Comparison of ENCODE assay signal across 13 cellular contexts in the genomic region with DNA sequence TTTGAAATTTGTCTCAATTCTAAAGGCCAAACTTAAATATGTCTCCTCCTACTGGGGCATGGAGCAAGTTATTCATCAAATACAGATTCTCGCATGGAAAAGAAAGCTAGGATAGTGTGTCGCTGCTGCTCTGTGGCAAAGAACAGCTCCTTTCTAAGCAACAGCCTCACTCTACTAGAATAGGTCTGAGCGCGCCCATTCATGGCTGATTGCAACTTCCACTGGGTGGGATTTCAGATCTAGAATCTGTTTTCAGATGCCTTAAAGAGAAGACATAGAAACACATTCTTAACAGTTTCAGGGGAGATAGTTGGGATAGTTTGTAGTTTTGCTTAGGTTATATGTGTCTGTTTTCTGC. TPM values are rescaled to one million over a fixed set of nuclear protein-coding genes. Genes with fewer than 3 reads are reported as not detected.
DNase-seq lines count a peak whose midpoint lies in the region; ATAC-seq and TF ChIP-seq lines count a peak whose summit lies in the region.
"Had no signal": no experiment of that assay in that cellular context is flagged by ENCODE, and none has a peak within 500 bp of the region (broad histone marks: within the 10 kb centered on the region; RNA-seq: fewer than 3 reads in every experiment).

No MANE protein-coding gene starts in this region.

- CTCF ChIA-PET in activated CD8-positive, alpha-beta T cell treated with anti-CD3 and anti-CD28 coated beads for 36 hours (lab: Charles Lee): interaction anchor here (0.5 to 3.5 kb wide), 25 partner anchors 8 to 645 kb away, joined by 3 to 66 read pairs (median 5); no protein-coding TSS in a partner anchor

- H3K9me3 ChIP-seq in skeletal muscle tissue (ENCODE audit: control insufficient read depth in 3 of 3, low read length in 3 of 3): no peaks in the 10 kb centered on the region

- peaks cover 65% of the 10 kb centered on the region for H3K4me1 Mint-ChIP-seq in T-helper 1 cell treated with Interleukin-12 subunit alpha and Interleukin-12 subunit beta and Interleukin-4 antibody, amounts not matched to agents 30 μg/mL and 1 μg/mL, for 36 hours (ENCODE audit: low read depth)
- H3K4me1 Mint-ChIP-seq in activated CD8-positive, alpha-beta T cell treated with anti-CD3 and anti-CD28 coated beads for 36 hours (ENCODE audit: low read depth): peaks cover 59% of the 10 kb centered on the region

- no peak for ATAC-seq in activated CD8-positive, alpha-beta T cell treated with anti-CD3 and anti-CD28 coated beads for 36 hours
- ATAC-seq in HG03045 (IDR thresholded peaks at IDR 0.05; ENCODE audit: unreplicated experiment): no peak

- H3K36me3 Mint-ChIP-seq in T-helper 1 cell treated with Interleukin-12 subunit alpha and Interleukin-12 subunit beta and Interleukin-4 antibody, amounts not matched to agents 30 μg/mL and 1 μg/mL, for 36 hours (ENCODE audit: low read depth): peaks cover 27% of the 10 kb centered on the region
- peaks cover 58% of the 10 kb centered on the region for H3K36me3 Mint-ChIP-seq in activated CD8-positive, alpha-beta T cell treated with anti-CD3 and anti-CD28 coated beads for 36 hours (ENCODE audit: low read depth)

- H3K4me3 ChIP-seq in skeletal muscle tissue (ENCODE audit: low read length in 3 of 3): peak overlapping the region; percentile 17 to 75 (median 22)

- DNase-seq in T-helper 1 cell (no peak), fibroblast of peridontal ligament (ENCODE audit: extremely low read depth) (peak; percentile 11), NCI-H524 (lab: John Stamatoyannopoulos, UW) (no peak), NCI-H2029 treated with DMSO at 0.1 percent for 48 hours (lab: John Stamatoyannopoulos, UW) (no peak)
- peak; percentile 25 for DNase-seq in activated CD8-positive, alpha-beta T cell treated with anti-CD3 and anti-CD28 coated beads for 36 hours
- DNase-seq: activated CD8-positive, alpha-beta memory T cell treated with anti-CD3 and anti-CD28 coated beads, Interleukin-2, amount 50 U/mL, for 48 hours; effector CD4-positive, alpha-beta T cell; SHP77 treated with DMSO at 0.1 percent for 48 hours; stimulated activated CD4-positive, alpha-beta T cell treated with anti-CD3 and anti-CD28 coated beads, Interleukin-12 subunit alpha, Interleukin-12 subunit beta, amount 100 ng/mL, for 4 hours had no signal

- POLR2A ChIA-PET in activated CD8-positive, alpha-beta T cell treated with anti-CD3 and anti-CD28 coated beads for 36 hours (lab: Charles Lee): interaction anchor here (0.6 to 5.4 kb wide), 6 partner anchors 11 to 1390 kb away, joined by 3 to 39 read pairs (median 3); no protein-coding TSS in a partner anchor

- no peak overlapping the region for H3K27ac ChIP-seq in skeletal muscle tissue (ENCODE audit: low read depth, low read length)
- H3K27ac ChIP-seq: 22Rv1 had no signal

- H3K4me3 Mint-ChIP-seq in T-helper 1 cell treated with Interleukin-12 subunit alpha and Interleukin-12 subunit beta and Interleukin-4 antibody, amounts not matched to agents 30 μg/mL and 1 μg/mL, for 36 hours: peak overlapping the region; percentile 88
- peak overlapping the region; percentile 80 for H3K4me3 Mint-ChIP-seq in activated CD8-positive, alpha-beta T cell treated with anti-CD3 and anti-CD28 coated beads for 36 hours

- intact Hi-C loops in activated CD8-positive, alpha-beta T cell treated with anti-CD3 and anti-CD28 coated beads for 36 hours (cut with micrococcal nuclease): loop anchor here (5.0 kb wide), 2 partner anchors 93 to 193 kb away; no protein-coding TSS in a partner anchor

- H3K36me3 ChIP-seq in skeletal muscle tissue (ENCODE audit: control insufficient read depth in 3 of 3, insufficient read depth in 3 of 3, low read length in 3 of 3): peaks cover 0 to 2% (median 0%) of the 10 kb centered on the region in 3 donors

- peaks cover 10 to 41% (median 39%) of the 10 kb centered on the region in 3 donors for H3K27me3 ChIP-seq in skeletal muscle tissue (ENCODE audit: control insufficient read depth in 3 of 3, insufficient read depth in 3 of 3, low read length in 3 of 3)

- peaks cover 21% of the 10 kb centered on the region for H3K27me3 Mint-ChIP-seq in T-helper 1 cell treated with Interleukin-12 subunit alpha and Interleukin-12 subunit beta and Interleukin-4 antibody, amounts not matched to agents 30 μg/mL and 1 μg/mL, for 36 hours (ENCODE audit: low read depth)
- peaks cover 4% of the 10 kb centered on the region for H3K27me3 Mint-ChIP-seq in activated CD8-positive, alpha-beta T cell treated with anti-CD3 and anti-CD28 coated beads for 36 hours

- H3K9ac ChIP-seq in skeletal muscle tissue (ENCODE audit: low read depth in 1 of 3, low read length in 3 of 3): no peak overlapping the region

- no peak for TF ChIP-seq CTCF in activated CD8-positive, alpha-beta T cell treated with anti-CD3 and anti-CD28 coated beads for 36 hours (IDR thresholded peaks at IDR 0.05)

- H3K4me1 ChIP-seq in skeletal muscle tissue (ENCODE audit: control insufficient read depth in 3 of 3, insufficient read depth in 3 of 3, low read length in 3 of 3): peaks cover 14 to 21% (median 21%) of the 10 kb centered on the region in 3 donors

- no peaks in the 10 kb centered on the region for H3K9me3 Mint-ChIP-seq in T-helper 1 cell treated with Interleukin-12 subunit alpha and Interleukin-12 subunit beta and Interleukin-4 antibody, amounts not matched to agents 30 μg/mL and 1 μg/mL, for 36 hours
- no peaks in the 10 kb centered on the region for H3K9me3 Mint-ChIP-seq in activated CD8-positive, alpha-beta T cell treated with anti-CD3 and anti-CD28 coated beads for 36 hours

- peak overlapping the region; percentile 90 for H3K27ac Mint-ChIP-seq in T-helper 1 cell treated with Interleukin-12 subunit alpha and Interleukin-12 subunit beta and Interleukin-4 antibody, amounts not matched to agents 30 μg/mL and 1 μg/mL, for 36 hours
- H3K27ac Mint-ChIP-seq in activated CD8-positive, alpha-beta T cell treated with anti-CD3 and anti-CD28 coated beads for 36 hours: peak overlapping the region; percentile 96

RNA-seq across cellular contexts. Expression of gene RGCC, which starts 2.4 kb away (rescaled TPM):
- total RNA-seq in activated CD8-positive, alpha-beta T cell treated with anti-CD3 and anti-CD28 coated beads for 36 hours: 100 to 1,000 TPM; 135 to 143 TPM
- 28.2 TPM for total RNA-seq in skeletal muscle tissue

Comparison
In these comparisons a context has a peak if more than half of its experiments do, and no peak if none do; other contexts are left out.
1. DNase-seq: peak in activated CD8-positive, alpha-beta T cell treated with anti-CD3 and anti-CD28 coated beads for 36 hours (single experiment) and fibroblast of peridontal ligament (single experiment); none in T-helper 1 cell (0 of 5), NCI-H524 (0 of 2) and NCI-H2029 treated with DMSO at 0.1 percent for 48 hours (single experiment).